32 cellular contexts compared by ENCODE assay signal in the genomic region with DNA sequence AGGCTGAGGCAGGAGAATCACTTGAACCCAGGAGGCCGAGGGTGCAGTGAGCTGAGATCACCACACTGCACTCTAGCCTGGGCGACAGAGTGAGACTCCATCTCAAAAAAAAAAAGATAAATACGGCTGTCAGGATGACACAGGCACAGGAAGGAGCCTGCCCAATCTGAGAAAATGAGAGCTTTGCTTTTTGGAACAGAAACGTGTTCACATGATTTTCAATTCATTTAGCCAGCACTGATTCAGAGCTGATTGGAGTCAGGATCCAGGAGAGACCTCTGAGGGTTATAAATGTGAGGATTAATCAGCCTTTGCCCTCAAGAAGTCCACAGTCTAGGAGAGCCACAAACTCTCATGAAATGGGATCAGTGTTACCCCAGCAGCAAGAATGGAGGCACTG. TPM values are rescaled to one million over a fixed set of nuclear protein-coding genes. Genes with fewer than 3 reads are reported as not detected.
DNase-seq lines count a peak whose midpoint lies in the region; ATAC-seq, FAIRE-seq and TF ChIP-seq lines count a peak whose summit lies in the region.
"Had no signal": no experiment of that assay in that cellular context is flagged by ENCODE, and none has a peak within 500 bp of the region (broad histone marks: within the 10 kb centered on the region; RNA-seq: fewer than 3 reads in every experiment).

No MANE protein-coding gene starts in this region.

- intact Hi-C loops in MCF 10A (cut with micrococcal nuclease) = no loop called here
- intact Hi-C loops in mammary epithelial cell (cut with micrococcal nuclease) = no loop called here
- intact Hi-C loops in pancreas (cut with DNase I) = no loop called here

- H3K36me3 ChIP-seq in mammary epithelial cell (ENCODE audit: insufficient read depth, low read length) = no peaks in the 10 kb centered on the region
- H3K36me3 ChIP-seq in keratinocyte (ENCODE audit: control insufficient read depth in 2 of 2, extremely low read depth in 1 of 2, insufficient read depth in 2 of 2, low read length in 2 of 2) = no peaks in the 10 kb centered on the region
- no peaks in the 10 kb centered on the region for H3K36me3 ChIP-seq in small intestine (ENCODE audit: control insufficient read depth in 2 of 2, insufficient read depth in 2 of 2, low read length in 2 of 2)
- H3K36me3 ChIP-seq in pancreas = no peaks in the 10 kb centered on the region
- H3K36me3 ChIP-seq: right lobe of liver had no signal

- H3K27ac Mint-ChIP-seq in MCF 10A (ENCODE audit: low read depth, unreplicated experiment) = peak overlapping the region; percentile 95
- H3K27ac Mint-ChIP-seq in stimulated activated naive CD8-positive, alpha-beta T cell treated with anti-CD3 and anti-CD28 coated beads, Interleukin-15, amount 100 ng/mL, for 72 hours = no peak overlapping the region
- H3K27ac Mint-ChIP-seq: activated CD8-positive, alpha-beta T cell treated with anti-CD3 and anti-CD28 coated beads, Interleukin-2, amount 10 ng/mL, durations not matched to agents 7 days and 5 days; activated naive CD4-positive, alpha-beta T cell treated with anti-CD3 and anti-CD28 coated beads, Interleukin-2, amount 50 U/mL, for 72 hours; activated T-helper 2 cell treated with anti-CD3 and anti-CD28 coated beads, Interferon-gamma antibody, Interleukin-2, Interleukin-4, amounts not matched to agents 10 μg/mL and 5 μg/mL and 100 μg/mL, durations not matched to agents 14 hours and 24 hours and 36 hours; CD14-positive monocyte; nephron progenitor cell had no signal

- H3K9ac ChIP-seq in mammary epithelial cell (ENCODE audit: insufficient read depth, low read length) (no peak overlapping the region), keratinocyte (ENCODE audit: control insufficient read depth, extremely low read depth, insufficient read depth, low read length) (peak overlapping the region; percentile 39)
- H3K9ac ChIP-seq: parathyroid adenoma had no signal

- DNase-seq in MCF 10A (ENCODE audit: unreplicated experiment) = no peak
- DNase-seq in mammary epithelial cell = no peak
- no peak for DNase-seq in keratinocyte (ENCODE audit: low read depth, low spot score)
- no peak for DNase-seq in small intestine
- no peak for DNase-seq in HTR-8/SVneo (ENCODE audit: insufficient read length, low spot score)
- no peak for DNase-seq in pancreas
- no peak for DNase-seq in GM12891 (ENCODE audit: insufficient read length, low spot score)
- DNase-seq in stimulated activated naive CD8-positive, alpha-beta T cell treated with anti-CD3 and anti-CD28 coated beads, Interleukin-15, amount 100 ng/mL, for 72 hours = no peak
- DNase-seq: activated CD4-positive, alpha-beta T cell treated with anti-CD3 and anti-CD28 coated beads for 1 hour; activated CD8-positive, alpha-beta T cell treated with anti-CD3 and anti-CD28 coated beads, Interleukin-2, amount 10 ng/mL, durations not matched to agents 7 days and 5 days; Calu3; caudate nucleus; DMS79 treated with DMSO at 0.1 percent for 48 hours; KG1; kidney; MM.1S; NCI-H1436; NCI-H2081 treated with DMSO at 0.1 percent for 48 hours; NCI-H226; NCI-H774; nephron progenitor cell; right lobe of liver; RPMI8226; stimulated activated naive CD4-positive, alpha-beta T cell treated with Interleukin-2 at 50 U/mL for 16 hours; T-helper 1 cell had no signal

- H3K4me3 ChIP-seq in mammary epithelial cell (replicated peaks in 1 of 3; ENCODE audit: insufficient read depth in 1 of 3, low read depth in 2 of 3, low read length in 3 of 3) (no peak overlapping the region), keratinocyte (ENCODE audit: control insufficient read depth in 2 of 3, extremely low read depth in 1 of 3, insufficient read depth in 2 of 3, low read depth in 1 of 3, low read length in 3 of 3) (no peak overlapping the region), small intestine (ENCODE audit: low read depth in 1 of 2, low read length in 2 of 2) (no peak overlapping the region), pancreas (no peak overlapping the region)
- H3K4me3 ChIP-seq: right lobe of liver had no signal

- H3K36me3 Mint-ChIP-seq in MCF 10A (ENCODE audit: insufficient read depth, unreplicated experiment) = no peaks in the 10 kb centered on the region
- H3K36me3 Mint-ChIP-seq: activated naive CD4-positive, alpha-beta T cell treated with anti-CD3 and anti-CD28 coated beads, Interleukin-2, amount 50 U/mL, for 72 hours; CD14-positive monocyte had no signal

- no peak for ATAC-seq in pancreas
- no peak for ATAC-seq in stimulated activated naive CD8-positive, alpha-beta T cell treated with anti-CD3 and anti-CD28 coated beads, Interleukin-15, amount 100 ng/mL, for 72 hours
- ATAC-seq: activated CD8-positive, alpha-beta T cell treated with anti-CD3 and anti-CD28 coated beads, Interleukin-2, amount 10 ng/mL, durations not matched to agents 7 days and 5 days; activated naive CD4-positive, alpha-beta T cell treated with anti-CD3 and anti-CD28 coated beads, Interleukin-2, amount 50 U/mL, for 72 hours had no signal

- H2AFZ ChIP-seq in mammary epithelial cell (ENCODE audit: low read depth, low read length) (no peak overlapping the region), keratinocyte (ENCODE audit: control insufficient read depth, low read length) (peak overlapping the region; percentile 8)
- H2AFZ ChIP-seq: parathyroid adenoma had no signal

- WGBS in mammary epithelial cell (ENCODE audit: low coverage, missing lambda C conversion rate) = 91% methylated on average over 4 of the region's 4 CpGs
- 41 to 58% (median 51%) methylated on average over 4 of the region's 4 CpGs for WGBS in small intestine, 3 donors
- WGBS in pancreas, 2 donors = 74 to 82% methylated on average over 4 of the region's 4 CpGs

- no peaks in the 10 kb centered on the region for H3K9me1 ChIP-seq in keratinocyte (ENCODE audit: control insufficient read depth, extremely low read depth, insufficient read depth, low read length)

- in situ Hi-C loops in mammary epithelial cell (cut with MboI; ENCODE audit: low sequenced_read_pairs in 2 of 2) = loop anchor here in 1 of 2 donors (10.0 kb wide), 1 partner anchor 87 kb away; no protein-coding TSS in a partner anchor

- no peak for TF ChIP-seq POLR2A in GM12891 (IDR thresholded peaks at IDR 0.05; ENCODE audit: low read depth, low read length)

- no peaks in the 10 kb centered on the region for H3K27me3 Mint-ChIP-seq in MCF 10A (ENCODE audit: insufficient read depth, unreplicated experiment)
- H3K27me3 Mint-ChIP-seq in stimulated activated naive CD8-positive, alpha-beta T cell treated with anti-CD3 and anti-CD28 coated beads, Interleukin-15, amount 100 ng/mL, for 72 hours = peaks cover 8% of the 10 kb centered on the region

- H3K4me1 ChIP-seq in mammary epithelial cell (ENCODE audit: insufficient read depth, low read length) (peaks cover 45% of the 10 kb centered on the region), keratinocyte (ENCODE audit: control insufficient read depth, extremely low read depth, insufficient read depth, low read length) (peaks cover 59% of the 10 kb centered on the region), small intestine (ENCODE audit: control insufficient read depth in 2 of 2, insufficient read depth in 1 of 2, low read depth in 1 of 2, low read length in 1 of 2) (peaks cover 5 to 10% of the 10 kb centered on the region in 2 donors), pancreas (peaks cover 0 to 9% (median 0%) of the 10 kb centered on the region in 3 donors)
- H3K4me1 ChIP-seq: right lobe of liver had no signal

- no peak overlapping the region for H3K4me3 Mint-ChIP-seq in MCF 10A (ENCODE audit: unreplicated experiment)
- H3K4me3 Mint-ChIP-seq in stimulated activated naive CD8-positive, alpha-beta T cell treated with anti-CD3 and anti-CD28 coated beads, Interleukin-15, amount 100 ng/mL, for 72 hours = no peak overlapping the region
- H3K4me3 Mint-ChIP-seq: activated CD8-positive, alpha-beta T cell treated with anti-CD3 and anti-CD28 coated beads, Interleukin-2, amount 10 ng/mL, durations not matched to agents 7 days and 5 days; CD14-positive monocyte; nephron progenitor cell had no signal

- H3K9me3 ChIP-seq in mammary epithelial cell (replicated peaks; ENCODE audit: insufficient read depth, low read length) (no peaks in the 10 kb centered on the region), keratinocyte (ENCODE audit: control insufficient read depth, low read depth, low read length) (no peaks in the 10 kb centered on the region), small intestine (ENCODE audit: control insufficient read depth, low read depth) (no peaks in the 10 kb centered on the region), pancreas (no peaks in the 10 kb centered on the region)
- H3K9me3 ChIP-seq: right lobe of liver had no signal

- H4K20me1 ChIP-seq in mammary epithelial cell (ENCODE audit: insufficient read depth, low read length) = no peaks in the 10 kb centered on the region
- no peaks in the 10 kb centered on the region for H4K20me1 ChIP-seq in keratinocyte (ENCODE audit: control insufficient read depth, extremely low read depth, insufficient read depth, low read length)

- H3K27ac ChIP-seq in mammary epithelial cell (ENCODE audit: insufficient read depth, low read depth, low read length) = no peak overlapping the region
- peak overlapping the region; percentile 93 for H3K27ac ChIP-seq in keratinocyte (ENCODE audit: control insufficient read depth, insufficient read depth, low read length)
- peak overlapping the region; percentile 60 to 86 for H3K27ac ChIP-seq in small intestine (ENCODE audit: low read depth in 1 of 2, low read length in 1 of 2)
- H3K27ac ChIP-seq in pancreas = no peak overlapping the region
- H3K27ac ChIP-seq: 22Rv1, right lobe of liver had no signal

- no peaks in the 10 kb centered on the region for H3K9me3 Mint-ChIP-seq in MCF 10A (ENCODE audit: unreplicated experiment)
- no peaks in the 10 kb centered on the region for H3K9me3 Mint-ChIP-seq in stimulated activated naive CD8-positive, alpha-beta T cell treated with anti-CD3 and anti-CD28 coated beads, Interleukin-15, amount 100 ng/mL, for 72 hours
- H3K9me3 Mint-ChIP-seq: activated naive CD4-positive, alpha-beta T cell treated with anti-CD3 and anti-CD28 coated beads, Interleukin-2, amount 50 U/mL, for 72 hours; activated T-helper 2 cell treated with anti-CD3 and anti-CD28 coated beads, Interferon-gamma antibody, Interleukin-2, Interleukin-4, amounts not matched to agents 10 μg/mL and 5 μg/mL and 100 μg/mL, durations not matched to agents 14 hours and 24 hours and 36 hours; nephron progenitor cell had no signal

- H3K27me3 ChIP-seq in mammary epithelial cell (ENCODE audit: insufficient read depth, low read length) = no peaks in the 10 kb centered on the region
- no peaks in the 10 kb centered on the region for H3K27me3 ChIP-seq in keratinocyte (ENCODE audit: control insufficient read depth, extremely low read depth, insufficient read depth, low read length)
- no peaks in the 10 kb centered on the region for H3K27me3 ChIP-seq in small intestine (ENCODE audit: control insufficient read depth in 2 of 2, insufficient read depth in 2 of 2, low read length in 2 of 2)
- H3K27me3 ChIP-seq in pancreas = no peaks in the 10 kb centered on the region
- H3K27me3 ChIP-seq: right lobe of liver had no signal

- POLR2A ChIA-PET in MCF 10A (lab: Yijun Ruan, JAX) = interaction anchor here (6.8 kb wide), 1 partner anchor 16 kb away, joined by 51 read pairs; no protein-coding TSS in a partner anchor

- BruUV-seq in MCF 10A (replicated peaks; lab: Mats Ljungman, UMichigan) = no TSS peak
- BruUV-seq in mammary epithelial cell (replicated peaks; lab: Mats Ljungman, UMichigan) = no TSS peak

- CTCF ChIA-PET in MCF 10A (lab: Yijun Ruan, JAX) (interaction anchor here (0.7 kb wide), 1 partner anchor 86 kb away, joined by 3 read pairs; no protein-coding TSS in a partner anchor), mammary epithelial cell (lab: Charles Lee; ENCODE audit: low non-redundant PET) (no interaction called here)

- no peak for FAIRE-seq in keratinocyte (lab: Jason Lieb, UNC)
- no peak for FAIRE-seq in small intestine (lab: Jason Lieb, UNC)
- FAIRE-seq in HTR-8/SVneo (lab: Jason Lieb, UNC) = no peak
- no peak for FAIRE-seq in pancreas (lab: Jason Lieb, UNC)
- FAIRE-seq in GM12891 (lab: Jason Lieb, UNC) = no peak
- FAIRE-seq: endometrium, GM18507, kidney had no signal

- TF ChIP-seq CTCF in MCF 10A (IDR thresholded peaks at IDR 0.05; ENCODE audit: unreplicated experiment) = no peak
- no peak for TF ChIP-seq CTCF in mammary epithelial cell (conservative IDR thresholded peaks at IDR 0.05 in 1 of 2, IDR thresholded peaks at IDR 0.05 in 1 of 2; ENCODE audit: extremely low read depth in 1 of 2, insufficient read depth in 1 of 2, low read depth in 1 of 2, low read length in 2 of 2)
- no peak for TF ChIP-seq CTCF in keratinocyte (optimal IDR thresholded peaks at IDR 0.05 in 1 of 3, IDR thresholded peaks at IDR 0.05 in 1 of 3, conservative IDR thresholded peaks at IDR 0.05 in 1 of 3; ENCODE audit: extremely low read depth in 1 of 3, insufficient read depth in 2 of 3, low read length in 3 of 3)
- no peak for TF ChIP-seq CTCF in pancreas (IDR thresholded peaks at IDR 0.05)

- no peaks in the 10 kb centered on the region for H3K79me2 ChIP-seq in mammary epithelial cell (ENCODE audit: insufficient read depth, low read length)
- no peaks in the 10 kb centered on the region for H3K79me2 ChIP-seq in keratinocyte (ENCODE audit: control insufficient read depth, insufficient read depth, low read length)
- H3K79me2 ChIP-seq: parathyroid adenoma had no signal

- H3K4me1 Mint-ChIP-seq in MCF 10A (ENCODE audit: insufficient read depth, unreplicated experiment) = peaks cover 45% of the 10 kb centered on the region
- H3K4me1 Mint-ChIP-seq in stimulated activated naive CD8-positive, alpha-beta T cell treated with anti-CD3 and anti-CD28 coated beads, Interleukin-15, amount 100 ng/mL, for 72 hours = peaks cover 19% of the 10 kb centered on the region

- H3K4me2 ChIP-seq in mammary epithelial cell (ENCODE audit: insufficient read depth, low read depth, low read length) = no peak overlapping the region
- H3K4me2 ChIP-seq in keratinocyte (ENCODE audit: control insufficient read depth, extremely low read depth, insufficient read depth, low read depth, low read length) = peak overlapping the region; percentile 20

- dilution Hi-C loops in mammary epithelial cell (cut with HindIII; ENCODE audit: low sequenced_read_pairs) (no loop called here), keratinocyte (cut with MboI; ENCODE audit: extremely low pct_ligation_motif_present, low sequenced_read_pairs) (no loop called here)

RNA-seq across cellular contexts. Expression of a gene that starts 6.9 kb away (rescaled TPM):
- total RNA-seq in MCF 10A (2022) = 9.8 and 12.3 TPM in 2 replicates
- 10 to 100 TPM; 15.7 to 20.0 TPM for total RNA-seq in mammary epithelial cell
- 8.2 TPM for polyA plus RNA-seq in mammary epithelial cell
- polyA minus RNA-seq in mammary epithelial cell = 53.8 TPM
- 9.5 to 12.2 TPM (median 10.7 TPM) in 3 replicates for polyA plus RNA-seq in keratinocyte
- 11.9 TPM for polyA plus RNA-seq in keratinocyte (2011; ENCODE audit: low read depth)
- 4.7 and 4.9 TPM in 2 replicates for polyA plus RNA-seq in keratinocyte (2011; cell fraction: cytosol; rRNA removed)
- 21.0 and 21.4 TPM in 2 replicates for polyA plus RNA-seq in keratinocyte (2011; cell fraction: nucleus; rRNA removed)
- 7.5 and 10.4 TPM in 2 replicates for polyA plus RNA-seq in keratinocyte (2012; ENCODE audit: low replicate concordance)
- 16.0 to 44.2 TPM (median 24.0 TPM) in 3 replicates for polyA minus RNA-seq in keratinocyte
- polyA minus RNA-seq in keratinocyte (2011; cell fraction: cytosol; rRNA and poly(A)+ RNA removed) = 15.0 TPM
- polyA minus RNA-seq in keratinocyte (2011; cell fraction: nucleus; rRNA and poly(A)+ RNA removed) = 19.5 and 21.6 TPM in 2 replicates
- 10 to 100 TPM; 17.2 to 24.0 (median 18.3) TPM for polyA plus RNA-seq in small intestine
- 10 to 100 TPM in 2 of 6 donors, 1 to 10 TPM in 4; 5.3 to 22.4 (median 6.8) TPM for total RNA-seq in pancreas
- polyA plus RNA-seq in pancreas = 1 to 10 TPM; 4.2 to 8.2 TPM
- 4.7 TPM for polyA plus RNA-seq in GM12891 (2012; ENCODE audit: low read depth, missing spikeins)

Comparison
In these comparisons a context has a peak if more than half of its experiments do, and no peak if none do; other contexts are left out.
1. H3K27ac ChIP-seq: peak in keratinocyte (single experiment) and small intestine (2 of 2); none in mammary epithelial cell (single experiment) and pancreas (0 of 4).